In genomic region chr2:237128026-237128703, GRCh38 we compare ENCODE assay signal across 8 cellular contexts. TPM values are rescaled to one million over a fixed set of nuclear protein-coding genes. Genes with fewer than 3 reads are reported as not detected.
DNase-seq lines count a peak whose midpoint lies in the region; ATAC-seq and TF ChIP-seq lines count a peak whose summit lies in the region.

No MANE protein-coding gene starts in this region.

- in situ Hi-C loops in Caki2 (cut with HindIII; ENCODE audit: low pct_unique_long_range_greater_than_20kb, low sequenced_read_pairs), result no loop called here

- no peak overlapping the region for H3K9ac ChIP-seq in NT2/D1 (ENCODE audit: insufficient read length, low read depth)

- H3K27me3 ChIP-seq in NT2/D1 (ENCODE audit: insufficient read depth, insufficient read length), result no peaks in the 10 kb centered on the region

- CTCF ChIA-PET in GM10248 (lab: Yijun Ruan, JAX), result no interaction called here

- H3K9me3 ChIP-seq in NT2/D1 (ENCODE audit: insufficient read depth, low read length), result peaks cover 13% of the 10 kb centered on the region; the same call in 1 of the 2 replicates

- no peak for ATAC-seq in GM21576 (IDR thresholded peaks at IDR 0.05; ENCODE audit: unreplicated experiment)

- no peaks in the 10 kb centered on the region for H3K36me3 ChIP-seq in NT2/D1 (ENCODE audit: insufficient read depth, insufficient read length, low read length)

- H3K27ac Mint-ChIP-seq in chondrocyte (ENCODE audit: unreplicated experiment), result no peak overlapping the region

- H3K9me3 Mint-ChIP-seq in chondrocyte (ENCODE audit: low read depth), result no peaks in the 10 kb centered on the region

- DNase-seq in Caki2 (ENCODE audit: low read depth) (peak; percentile 94), NT2/D1 (ENCODE audit: low read depth, low spot score) (peak; percentile 73), chondrocyte (ENCODE audit: low spot score) (no peak), lung microvascular endothelial cell (ENCODE audit: low read depth in 2 of 2) (peak; percentile 39 to 99), NCI-H748 treated with DMSO at 0.1 percent for 48 hours (lab: John Stamatoyannopoulos, UW) (no peak), GM10248 (ENCODE audit: extremely low spot score) (no peak)
- peak; percentile 27 to 67 for DNase-seq in stimulated activated CD8-positive, alpha-beta memory T cell treated with anti-CD3 and anti-CD28 coated beads, Interleukin-7, amount 100 ng/mL, for 48 hours (ENCODE audit: extremely low read depth in 1 of 2, low read depth in 1 of 2)

- no peak overlapping the region for H3K4me3 ChIP-seq in NT2/D1 (ENCODE audit: insufficient read length, low read depth)

- TF ChIP-seq CTCF in chondrocyte (IDR thresholded peaks at IDR 0.05) (peak; percentile 59), GM10248 (IDR thresholded peaks at IDR 0.05; ENCODE audit: control extremely low read depth, extremely low read depth, low read depth, missing control alignments) (no peak)

- H3K4me1 ChIP-seq in NT2/D1 (ENCODE audit: insufficient read depth, insufficient read length), result peaks cover 10% of the 10 kb centered on the region

- POLR2A ChIA-PET in GM10248 (lab: Yijun Ruan, JAX), result no interaction called here

- no peak overlapping the region for H3K4me3 Mint-ChIP-seq in chondrocyte (ENCODE audit: unreplicated experiment)

- peaks cover 1% of the 10 kb centered on the region for H3K36me3 Mint-ChIP-seq in chondrocyte (ENCODE audit: low read depth)

- peaks cover 15% of the 10 kb centered on the region for H3K4me1 Mint-ChIP-seq in chondrocyte (ENCODE audit: low read depth)

- H3K27me3 Mint-ChIP-seq in chondrocyte (ENCODE audit: low read depth), result no peaks in the 10 kb centered on the region

RNA-seq across cellular contexts. Expression of gene COPS8, which starts 42.5 kb away (rescaled TPM):
- 70.8 and 99.6 TPM in 2 replicates for total RNA-seq in Caki2 (2014; rRNA removed; shearing (Covaris generic); ENCODE audit: low replicate concordance)
- total RNA-seq in chondrocyte, result 62.3 to 109 TPM (median 65.8 TPM) in 3 replicates
- total RNA-seq in lung microvascular endothelial cell, result 45.4 and 53.0 TPM in 2 replicates

Comparison
In these comparisons a context has a peak if more than half of its experiments do, and no peak if none do; other contexts are left out.
1. DNase-seq: peak in Caki2 (single experiment), NT2/D1 (single experiment), lung microvascular endothelial cell (2 of 2) and stimulated activated CD8-positive, alpha-beta memory T cell treated with anti-CD3 and anti-CD28 coated beads, Interleukin-7, amount 100 ng/mL, for 48 hours (2 of 2); none in chondrocyte (single experiment), NCI-H748 treated with DMSO at 0.1 percent for 48 hours (single experiment) and GM10248 (single experiment).